In the genomic region with DNA sequence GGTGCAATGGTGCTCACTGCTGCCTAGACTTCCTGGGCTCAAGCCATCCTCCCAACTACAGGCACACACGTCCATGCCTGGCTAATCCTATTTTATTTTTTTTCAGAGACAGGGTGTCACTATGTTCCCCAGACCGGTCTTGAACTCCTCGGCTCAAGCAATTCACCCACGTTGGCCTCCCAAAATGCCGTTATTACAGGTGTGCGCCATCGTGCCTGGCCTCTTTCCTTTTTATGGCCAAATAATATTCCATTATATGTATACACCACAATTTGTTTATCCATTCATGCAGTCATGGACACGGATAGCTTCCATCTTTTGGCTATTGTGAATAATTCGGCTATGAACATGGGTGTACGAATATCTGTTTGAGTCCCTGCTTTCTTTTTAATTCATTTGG, we compare ENCODE assay signal across 10 cellular contexts. TPM values are rescaled to one million over a fixed set of nuclear protein-coding genes. Genes with fewer than 3 reads are reported as not detected.
DNase-seq lines count a peak whose midpoint lies in the region; ATAC-seq, FAIRE-seq and TF ChIP-seq lines count a peak whose summit lies in the region.
"Had no signal": no experiment of that assay in that cellular context is flagged by ENCODE, and none has a peak within 500 bp of the region (broad histone marks: within the 10 kb centered on the region; RNA-seq: fewer than 3 reads in every experiment).

No MANE protein-coding gene starts in this region.

- H3K27ac Mint-ChIP-seq in astrocyte (ENCODE audit: unreplicated experiment): peak overlapping the region; percentile 10
- H3K27ac Mint-ChIP-seq in natural killer cell: peak overlapping the region; percentile 90 to 91

- peaks cover 13 to 25% (median 18%) of the 10 kb centered on the region in 11 experiments for H3K36me3 ChIP-seq in BLaER1 treated with 17β-estradiol and CSF1 and Interleukin-3, amounts not matched to agents 10 nM and 100 nM
- peaks cover 10% of the 10 kb centered on the region for H3K36me3 ChIP-seq in HUES6 (ENCODE audit: control insufficient read depth, insufficient read depth, low read length)
- peaks cover 3% of the 10 kb centered on the region for H3K36me3 ChIP-seq in astrocyte (ENCODE audit: insufficient read depth, low read length)

- intact Hi-C loops in natural killer cell (cut with micrococcal nuclease): no loop called here

- ATAC-seq in natural killer cell: no peak
- ATAC-seq in HG03565 (IDR thresholded peaks at IDR 0.05; ENCODE audit: unreplicated experiment): no peak

- no peak for FAIRE-seq in astrocyte (lab: Jason Lieb, UNC)

- H3K9me3 ChIP-seq in BLaER1 treated with 17β-estradiol and CSF1 and Interleukin-3, amounts not matched to agents 10 nM and 100 nM (replicated peaks in 1 of 11): no peaks in the 10 kb centered on the region
- H3K9me3 ChIP-seq in HUES6 (ENCODE audit: control insufficient read depth, insufficient read depth, low read depth, low read length): no peaks in the 10 kb centered on the region
- no peaks in the 10 kb centered on the region for H3K9me3 ChIP-seq in astrocyte (ENCODE audit: insufficient read depth, low read depth, low read length)
- H3K9me3 ChIP-seq: suprapubic skin had no signal

- peak overlapping the region; percentile 99 for H3K4me3 Mint-ChIP-seq in astrocyte (ENCODE audit: unreplicated experiment)
- peak overlapping the region; percentile 97 for H3K4me3 Mint-ChIP-seq in natural killer cell

- peak overlapping the region in 6 of 10 experiments; percentile 65 to 88 (median 78); a peak in 5 of 20 replicates for H3K4me3 ChIP-seq in BLaER1 treated with 17β-estradiol and CSF1 and Interleukin-3, amounts not matched to agents 10 nM and 100 nM
- H3K4me3 ChIP-seq in HUES6 (ENCODE audit: low read depth, low read length) (peak overlapping the region; percentile 92; the same call in 1 of the 2 replicates), astrocyte (ENCODE audit: insufficient read depth, low read depth, low read length) (no peak overlapping the region)

- H3K79me2 ChIP-seq in astrocyte (ENCODE audit: insufficient read depth, low read length): peaks cover 29% of the 10 kb centered on the region

- H3K9ac ChIP-seq in BLaER1 treated with 17β-estradiol and CSF1 and Interleukin-3, amounts not matched to agents 10 nM and 100 nM: peak overlapping the region in 7 of 11 experiments; percentile 81 to 90 (median 86); a peak in 7 of 22 replicates
- H3K9ac ChIP-seq in HUES6 (ENCODE audit: low read length) (no peak overlapping the region), astrocyte (ENCODE audit: low read length) (no peak overlapping the region)

- H3K36me3 Mint-ChIP-seq in astrocyte (ENCODE audit: low read depth, unreplicated experiment) (no peaks in the 10 kb centered on the region), natural killer cell (no peaks in the 10 kb centered on the region)

- DNase-seq in astrocyte (ENCODE audit: low read depth) (no peak), natural killer cell (no peak), nucleus accumbens (lab: John Stamatoyannopoulos, UW) (no peak), NCI-H2227 (lab: John Stamatoyannopoulos, UW; ENCODE audit: unreplicated experiment) (no peak)
- DNase-seq in stimulated activated naive CD4-positive, alpha-beta T cell (lab: John Stamatoyannopoulos, UW): no peak
- DNase-seq: NCI-H1417 treated with DMSO at 0.1 percent for 48 hours had no signal

- H3K27me3 ChIP-seq in BLaER1 treated with 17β-estradiol and CSF1 and Interleukin-3, amounts not matched to agents 10 nM and 100 nM: no peaks in the 10 kb centered on the region
- H3K27me3 ChIP-seq in HUES6 (ENCODE audit: control insufficient read depth, insufficient read depth, low read length) (no peaks in the 10 kb centered on the region), astrocyte (ENCODE audit: insufficient read depth, low read length) (no peaks in the 10 kb centered on the region)
- H3K27me3 ChIP-seq: suprapubic skin had no signal

- TF ChIP-seq CTCF in astrocyte (IDR thresholded peaks at IDR 0.05; ENCODE audit: insufficient read depth, low read depth, low read length): no peak
- no peak for TF ChIP-seq CTCF in natural killer cell (IDR thresholded peaks at IDR 0.05)

- H3K4me1 Mint-ChIP-seq in astrocyte (ENCODE audit: low read depth, unreplicated experiment) (peaks cover 7% of the 10 kb centered on the region), natural killer cell (peaks cover 24 to 25% of the 10 kb centered on the region in 2 donors)

- H2AFZ ChIP-seq in astrocyte (ENCODE audit: low read depth, low read length): peak overlapping the region; percentile 98

- H4K20me1 ChIP-seq in BLaER1 treated with 17β-estradiol and CSF1 and Interleukin-3, amounts not matched to agents 10 nM and 100 nM: no peaks in the 10 kb centered on the region
- no peaks in the 10 kb centered on the region for H4K20me1 ChIP-seq in astrocyte (ENCODE audit: insufficient read depth, low read length)

- H3K9me3 Mint-ChIP-seq in astrocyte (ENCODE audit: unreplicated experiment) (no peaks in the 10 kb centered on the region), natural killer cell (no peaks in the 10 kb centered on the region)

- peak overlapping the region; percentile 63 to 85 (median 81); a peak in 19 of 22 replicates for H3K27ac ChIP-seq in BLaER1 treated with 17β-estradiol and CSF1 and Interleukin-3, amounts not matched to agents 10 nM and 100 nM
- H3K27ac ChIP-seq in HUES6 (ENCODE audit: low read depth, low read length): 0 out of 2 replicates have a peak overlapping the region, but pooled peaks have one; percentile 0
- no peak overlapping the region for H3K27ac ChIP-seq in astrocyte (ENCODE audit: low read depth, low read length)

- H3K4me2 ChIP-seq in BLaER1 treated with 17β-estradiol and CSF1 and Interleukin-3, amounts not matched to agents 10 nM and 100 nM: peak overlapping the region; percentile 65 to 98 (median 90); a peak in 21 of 22 replicates
- H3K4me2 ChIP-seq in astrocyte (ENCODE audit: low read length): peak overlapping the region; percentile 95

- H3K27me3 Mint-ChIP-seq in astrocyte (ENCODE audit: low read depth, unreplicated experiment) (peaks cover 14% of the 10 kb centered on the region), natural killer cell (ENCODE audit: low read depth in 2 of 2) (no peaks in the 10 kb centered on the region)

- peaks cover 24 to 42% (median 30%) of the 10 kb centered on the region in 10 experiments for H3K4me1 ChIP-seq in BLaER1 treated with 17β-estradiol and CSF1 and Interleukin-3, amounts not matched to agents 10 nM and 100 nM
- H3K4me1 ChIP-seq in HUES6 (ENCODE audit: control insufficient read depth, insufficient read depth, low read length) (peaks cover 8% of the 10 kb centered on the region), astrocyte (ENCODE audit: insufficient read depth, low read length) (peaks cover 9% of the 10 kb centered on the region)

RNA-seq across cellular contexts. Expression of gene NEK4, which starts 1.0 kb away (rescaled TPM):
- total RNA-seq in astrocyte (14.8 and 15.1 TPM in 2 replicates), natural killer cell (10 to 100 TPM; 13.8 to 19.5 (median 15.5) TPM)

RNA-seq across cellular contexts. Expression of gene ITIH1, which starts 5.7 kb away (rescaled TPM):
- total RNA-seq in astrocyte (not detected in 2 replicates), natural killer cell (under 1 TPM in 1 of 3 donors, not detected in 2; 0.56 TPM)

RNA-seq across cellular contexts. Expression of gene ITIH3, which starts 22.9 kb away (rescaled TPM):
- total RNA-seq in astrocyte (0.16 and 0.36 TPM in 2 replicates), natural killer cell (not detected)

RNA-seq across cellular contexts. Expression of gene ITIH4, which starts 58.8 kb away (rescaled TPM):
- total RNA-seq in astrocyte: 2.8 and 5.3 TPM in 2 replicates
- 10 to 100 TPM; 28.2 to 33.0 (median 32.8) TPM for total RNA-seq in natural killer cell

Comparison
In these comparisons a context has a peak if more than half of its experiments do, and no peak if none do; other contexts are left out.
1. H3K9ac ChIP-seq: peak in BLaER1 treated with 17β-estradiol and CSF1 and Interleukin-3, amounts not matched to agents 10 nM and 100 nM (7 of 11); none in HUES6 (single experiment) and astrocyte (single experiment).